In the genomic region with DNA sequence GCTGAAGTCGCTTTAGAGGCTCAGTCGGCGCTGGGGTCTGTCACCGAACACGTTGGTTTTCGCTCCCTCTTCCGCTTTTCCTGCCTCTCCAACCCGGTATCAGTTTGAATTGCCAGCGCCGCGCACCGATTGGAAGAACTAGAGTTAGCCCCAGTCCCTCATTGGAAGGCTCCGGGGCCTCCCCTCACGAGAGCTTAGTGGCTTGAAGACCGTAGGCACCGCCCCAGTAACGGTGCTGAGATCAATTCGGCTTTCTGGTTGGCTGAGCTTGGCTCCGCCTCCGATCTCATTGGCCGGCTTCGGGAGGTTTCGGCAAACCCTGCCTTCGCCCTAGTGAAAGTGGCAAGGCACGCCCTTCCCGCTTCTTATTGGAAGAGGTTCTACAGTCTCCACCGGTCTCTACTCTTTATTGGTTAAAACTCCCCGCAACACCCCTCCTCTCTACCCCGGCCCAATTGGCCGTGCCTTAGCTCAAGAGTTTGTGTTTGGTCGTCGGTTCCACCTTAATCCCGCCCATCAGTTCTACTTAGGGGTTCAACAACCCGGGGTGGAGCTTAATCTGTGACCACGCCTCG, we compare ENCODE assay signal across 8 cellular contexts. TPM values are rescaled to one million over a fixed set of nuclear protein-coding genes. Genes with fewer than 3 reads are reported as not detected.
DNase-seq lines count a peak whose midpoint lies in the region; ATAC-seq and TF ChIP-seq lines count a peak whose summit lies in the region.
"Not testable (repeated sequence)": the region's sequence is repeated elsewhere in the genome, so short reads cannot be mapped to it uniquely, and the experiment has no call there.

A gene (minus strand): TSS at position 51 of the 575 bp plus-strand sequence. CDS start 814 bp downstream, outside the sequence.

- peak within 1 kb of the TSS; percentile 76 to 88 (median 87) for H3K27ac Mint-ChIP-seq in CD14-positive monocyte
- peak within 1 kb of the TSS; percentile 90 for H3K27ac Mint-ChIP-seq in dendritic cell treated with granulocyte-macrophage colony-stimulating factor and Interleukin-4, amounts not matched to agents 40 ng/mL and 50 ng/mL, for 4 days

- DNase-seq in CD14-positive monocyte (ENCODE audit: low spot score), result peak; percentile 99
- DNase-seq in HS-5 (ENCODE audit: low read depth), result peak; percentile 98
- DNase-seq in NCI-H82 treated with DMSO at 0.1 percent for 48 hours (lab: John Stamatoyannopoulos, UW; ENCODE audit: unreplicated experiment), result peak; percentile 100
- DNase-seq in activated CD4-positive, alpha-beta T cell treated with anti-CD3 and anti-CD28 coated beads, Interleukin-2, amount 50 U/mL, for 48 hours, result peak; percentile 95 to 96
- DNase-seq in lower leg skin (ENCODE audit: low spot score in 2 of 2), result peak; percentile 100
- peak; percentile 92 for DNase-seq in stimulated activated CD4-positive, alpha-beta T cell treated with anti-CD3 and anti-CD28 coated beads, Interleukin-4, amount 100 ng/mL, for 1 hour

- H3K4me3 ChIP-seq in lower leg skin (ENCODE audit: low read depth, poor library complexity, severe bottlenecking), result peak within 1 kb of the TSS; percentile 38

- WGBS in lower leg skin, 2 donors, result 0 to 1% methylated on average over 15 of the region's 36 CpGs

- H3K27me3 Mint-ChIP-seq in CD14-positive monocyte (ENCODE audit: low read depth in 3 of 3); dendritic cell treated with granulocyte-macrophage colony-stimulating factor and Interleukin-4, amounts not matched to agents 40 ng/mL and 50 ng/mL, for 4 days: not testable (repeated sequence)

- H3K36me3 Mint-ChIP-seq in CD14-positive monocyte; dendritic cell treated with granulocyte-macrophage colony-stimulating factor and Interleukin-4, amounts not matched to agents 40 ng/mL and 50 ng/mL, for 4 days (ENCODE audit: low read depth): not testable (repeated sequence)

- not testable (repeated sequence) for TF ChIP-seq CTCF in CD14-positive monocyte (IDR thresholded peaks at IDR 0.05); lower leg skin (IDR thresholded peaks at IDR 0.05)

- intact Hi-C loops in CD14-positive monocyte (cut with micrococcal nuclease); dendritic cell treated with granulocyte-macrophage colony-stimulating factor and Interleukin-4, amounts not matched to agents 40 ng/mL and 50 ng/mL, for 4 days (cut with micrococcal nuclease); lower leg skin (cut with DNase I; ENCODE audit: low total_unique reads): not testable (repeated sequence)

- not testable (repeated sequence) for TF ChIP-seq POLR2A in lower leg skin (IDR thresholded peaks at IDR 0.05)

- not testable (repeated sequence) for H3K4me1 Mint-ChIP-seq in CD14-positive monocyte; dendritic cell treated with granulocyte-macrophage colony-stimulating factor and Interleukin-4, amounts not matched to agents 40 ng/mL and 50 ng/mL, for 4 days (ENCODE audit: low read depth)

- peak within 1 kb of the TSS; percentile 87 to 89 for H3K4me3 Mint-ChIP-seq in CD14-positive monocyte
- peak within 1 kb of the TSS; percentile 87 for H3K4me3 Mint-ChIP-seq in dendritic cell treated with granulocyte-macrophage colony-stimulating factor and Interleukin-4, amounts not matched to agents 40 ng/mL and 50 ng/mL, for 4 days

- H3K9me3 Mint-ChIP-seq in CD14-positive monocyte; dendritic cell treated with granulocyte-macrophage colony-stimulating factor and Interleukin-4, amounts not matched to agents 40 ng/mL and 50 ng/mL, for 4 days: not testable (repeated sequence)

- ATAC-seq in GM21390 (IDR thresholded peaks at IDR 0.05; ENCODE audit: unreplicated experiment), result peak; percentile 80

RNA-seq across cellular contexts. Expression of the gene that starts here (rescaled TPM):
- 1 to 10 TPM; 3.9 to 6.3 TPM for polyA plus RNA-seq in CD14-positive monocyte
- 1 to 10 TPM; 1.8 to 9.7 (median 4.9) TPM for total RNA-seq in lower leg skin

Comparison
In these comparisons a context has a peak if more than half of its experiments do, and no peak if none do; other contexts are left out.
1. Peak in every context shown above with its lines: DNase-seq, ATAC-seq and H3K4me3 ChIP-seq.